Comparison of ENCODE assay signal across 18 cellular contexts in the genomic region with DNA sequence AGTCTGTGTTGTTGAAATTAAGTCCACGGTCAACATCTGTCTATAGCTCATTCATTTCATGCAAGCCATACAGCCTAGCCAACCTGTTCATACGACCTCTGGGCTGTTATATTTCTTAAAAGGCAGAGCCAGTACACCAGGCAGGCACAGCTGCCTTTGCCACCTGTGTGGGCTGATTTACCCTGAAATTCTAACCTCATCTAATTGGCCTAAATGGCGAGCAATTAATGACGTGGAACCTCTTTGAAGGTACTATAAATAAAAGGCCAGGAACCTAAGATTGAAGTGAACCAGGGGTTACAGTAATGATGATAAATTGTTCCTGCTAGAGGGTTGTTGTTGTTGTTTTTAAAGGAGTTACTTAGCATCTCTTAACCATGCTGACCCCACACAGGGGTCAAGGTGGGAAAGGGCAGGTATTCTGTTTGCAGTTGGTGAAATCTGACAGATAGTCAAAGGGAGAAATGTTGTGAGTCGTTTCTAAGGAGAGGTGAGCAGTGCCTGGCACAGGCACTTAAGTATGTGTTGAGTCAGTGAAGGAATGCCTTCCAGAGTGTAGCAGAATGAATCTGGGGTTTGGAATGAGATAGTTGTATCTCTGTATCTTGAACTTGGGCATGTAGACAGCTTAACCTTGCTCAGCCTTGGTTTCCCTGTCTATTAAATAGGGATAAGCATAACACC.
DNase-seq lines count a peak whose midpoint lies in the region; ATAC-seq, FAIRE-seq and TF ChIP-seq lines count a peak whose summit lies in the region.
"Had no signal": no experiment of that assay in that cellular context is flagged by ENCODE, and none has a peak within 500 bp of the region (broad histone marks: within the 10 kb centered on the region; RNA-seq: fewer than 3 reads in every experiment).

No MANE protein-coding gene starts in this region.

- WGBS in thyroid gland, 2 donors = 51 to 56% methylated on average over 5 of the region's 5 CpGs

- H3K4me1 ChIP-seq in thyroid gland = peaks cover 23 to 24% of the 10 kb centered on the region in 2 donors
- H3K4me1 ChIP-seq: upper lobe of left lung had no signal

- H3K4me3 ChIP-seq in fibroblast of mammary gland (ENCODE audit: control insufficient read depth, low read depth, low read length) = no peak overlapping the region
- H3K4me3 ChIP-seq in thyroid gland (replicated peaks in 1 of 3) = no peak overlapping the region
- H3K4me3 ChIP-seq: coronary artery, SK-N-MC, upper lobe of left lung had no signal

- ATAC-seq in GM21381 (IDR thresholded peaks at IDR 0.05; ENCODE audit: unreplicated experiment) = no peak

- peak overlapping the region; percentile 66 to 76 (median 68) for H3K27ac ChIP-seq in thyroid gland
- H3K27ac ChIP-seq: coronary artery, KMS-11, SK-N-MC, upper lobe of left lung, WERI-Rb-1 had no signal

- no peaks in the 10 kb centered on the region for H3K36me3 ChIP-seq in thyroid gland
- H3K36me3 ChIP-seq: upper lobe of left lung, WERI-Rb-1 had no signal

- no peak for TF ChIP-seq POLR2A in thyroid gland (IDR thresholded peaks at IDR 0.05)

- intact Hi-C loops in thyroid gland (cut with DNase I) = no loop called here

- TF ChIP-seq CTCF in fibroblast of mammary gland (conservative IDR thresholded peaks at IDR 0.05; ENCODE audit: control insufficient read depth, insufficient read depth, low read depth, low read length) (no peak), thyroid gland (IDR thresholded peaks at IDR 0.05) (no peak)

- no peaks in the 10 kb centered on the region for H3K27me3 ChIP-seq in thyroid gland
- H3K27me3 ChIP-seq: upper lobe of left lung had no signal

- DNase-seq in NCI-H82 (lab: John Stamatoyannopoulos, UW) (peak; percentile 16), NCI-H82 treated with DMSO at 0.1 percent for 48 hours (lab: John Stamatoyannopoulos, UW; ENCODE audit: unreplicated experiment) (no peak), NCI-H2227 treated with DMSO at 0.1 percent for 48 hours (lab: John Stamatoyannopoulos, UW) (peak; percentile 55), fibroblast of mammary gland (ENCODE audit: low read depth) (peak; percentile 53), thyroid gland (peak; percentile 47 to 56), NCI-H526 (lab: John Stamatoyannopoulos, UW) (no peak), RCC 7860 (ENCODE audit: low spot score) (no peak)
- DNase-seq: ACHN; activated CD8-positive, alpha-beta memory T cell treated with anti-CD3 and anti-CD28 coated beads, Interleukin-2, amount 50 U/mL, for 48 hours; NCI-H510A treated with DMSO at 0.1 percent for 48 hours; stimulated activated CD4-positive, alpha-beta T cell treated with anti-CD3 and anti-CD28 coated beads, Interleukin-15, amount 100 ng/mL, for 24 hours; stimulated activated CD8-positive, alpha-beta memory T cell treated with anti-CD3 and anti-CD28 coated beads, Interleukin-4, amount 100 ng/mL, for 48 hours; upper lobe of left lung; WERI-Rb-1 had no signal

- H3K9me3 ChIP-seq in thyroid gland = no peaks in the 10 kb centered on the region
- H3K9me3 ChIP-seq: upper lobe of left lung had no signal

- FAIRE-seq in RCC 7860 (lab: Jason Lieb, UNC) = no peak

Comparison
In these comparisons a context has a peak if more than half of its experiments do, and no peak if none do; other contexts are left out.
1. DNase-seq: peak in NCI-H82 (single experiment), NCI-H2227 treated with DMSO at 0.1 percent for 48 hours (single experiment), fibroblast of mammary gland (single experiment) and thyroid gland (2 of 2); none in NCI-H82 treated with DMSO at 0.1 percent for 48 hours (single experiment), NCI-H526 (0 of 2) and RCC 7860 (single experiment).